In the genomic region with DNA sequence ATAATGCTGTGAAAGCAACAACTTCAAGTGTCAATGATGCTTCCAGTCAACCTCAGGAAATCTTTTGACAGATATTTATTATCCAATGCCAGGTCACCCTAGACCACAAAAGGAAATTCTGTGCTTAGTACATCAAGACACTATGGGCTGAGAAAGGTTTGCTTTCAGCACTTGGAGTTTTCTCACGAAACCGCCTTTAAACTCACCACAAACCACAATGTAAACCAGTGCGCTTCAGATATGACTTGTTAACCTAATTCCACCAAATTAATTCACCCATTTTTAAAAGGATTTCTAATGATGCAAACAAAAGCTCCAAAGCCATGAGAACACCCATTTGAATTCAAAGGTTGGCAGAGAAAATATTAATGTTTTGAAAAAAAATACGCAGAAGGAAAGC, we compare ENCODE assay signal across 11 cellular contexts.
DNase-seq lines count a peak whose midpoint lies in the region; ATAC-seq and TF ChIP-seq lines count a peak whose summit lies in the region.
"Had no signal": no experiment of that assay in that cellular context is flagged by ENCODE, and none has a peak within 500 bp of the region (broad histone marks: within the 10 kb centered on the region; RNA-seq: fewer than 3 reads in every experiment).

No MANE protein-coding gene starts in this region.

- no peaks in the 10 kb centered on the region for H3K9me3 ChIP-seq in A673 (ENCODE audit: low read depth, low read length, poor library complexity, severe bottlenecking)
- no peaks in the 10 kb centered on the region for H3K9me3 ChIP-seq in SK-N-MC (ENCODE audit: low read depth, low read length)
- H3K9me3 ChIP-seq: vagina had no signal

- no peaks in the 10 kb centered on the region for H3K27me3 Mint-ChIP-seq in progenitor cell of endocrine pancreas

- H3K4me1 ChIP-seq in A673 (ENCODE audit: insufficient read depth, low read length, poor library complexity, severe bottlenecking), result peaks cover 11% of the 10 kb centered on the region
- H3K4me1 ChIP-seq: vagina had no signal

- no peaks in the 10 kb centered on the region for H3K9me3 Mint-ChIP-seq in progenitor cell of endocrine pancreas (ENCODE audit: low read depth)

- peak; percentile 9 for DNase-seq in A673 (ENCODE audit: low spot score)
- DNase-seq in SK-N-MC (ENCODE audit: low read depth, low spot score), result no peak
- DNase-seq in cerebellar cortex (ENCODE audit: low spot score), result no peak
- DNase-seq in progenitor cell of endocrine pancreas (ENCODE audit: low spot score, unreplicated experiment), result no peak
- no peak for DNase-seq in RWPE1 (ENCODE audit: low spot score)
- DNase-seq: activated T-cell treated with anti-CD3 and anti-CD28 coated beads, Interleukin-2, amount 50 U/mL, for 1 hour; dermis blood vessel endothelial cell had no signal

- no peaks in the 10 kb centered on the region for H3K36me3 Mint-ChIP-seq in progenitor cell of endocrine pancreas (ENCODE audit: insufficient read depth)

- H3K27me3 ChIP-seq in A673 (replicated peaks; ENCODE audit: insufficient read depth, low read depth, low read length, poor library complexity), result no peaks in the 10 kb centered on the region
- H3K27me3 ChIP-seq: vagina had no signal

- H3K27ac ChIP-seq in A673 (ENCODE audit: low read depth, low read length, poor library complexity, severe bottlenecking), result no peak overlapping the region
- no peak overlapping the region for H3K27ac ChIP-seq in SK-N-MC
- no peak overlapping the region for H3K27ac ChIP-seq in RWPE1
- H3K27ac ChIP-seq: vagina had no signal

- H3K4me3 Mint-ChIP-seq in progenitor cell of endocrine pancreas (ENCODE audit: low read depth), result no peak overlapping the region

- H3K27ac Mint-ChIP-seq in progenitor cell of endocrine pancreas, result no peak overlapping the region

- H3K4me3 ChIP-seq in A673 (ENCODE audit: low read depth, low read length, poor library complexity, severe bottlenecking) (no peak overlapping the region), SK-N-MC (peak overlapping the region; percentile 36; the same call in 1 of the 2 replicates)
- H3K4me3 ChIP-seq: vagina had no signal

- POLR2A ChIA-PET in A673 (lab: Charles Lee; ENCODE audit: low non-redundant PET) (no interaction called here), RWPE1 (lab: Yijun Ruan, JAX; ENCODE audit: low non-redundant PET) (no interaction called here)

- TF ChIP-seq CTCF in A673 (conservative IDR thresholded peaks at IDR 0.05; ENCODE audit: low read depth, low read length) (no peak), progenitor cell of endocrine pancreas (IDR thresholded peaks at IDR 0.05; ENCODE audit: unreplicated experiment) (no peak), RWPE1 (conservative IDR thresholded peaks at IDR 0.05; ENCODE audit: low read depth) (no peak)

- CTCF ChIA-PET in A673 (lab: Charles Lee) (no interaction called here), RWPE1 (lab: Yijun Ruan, JAX) (no interaction called here)

- H3K9ac ChIP-seq in SK-N-MC (ENCODE audit: insufficient read length), result no peak overlapping the region

- peaks cover 32% of the 10 kb centered on the region for H3K4me1 Mint-ChIP-seq in progenitor cell of endocrine pancreas (ENCODE audit: low read depth)

- H3K36me3 ChIP-seq in A673 (ENCODE audit: insufficient read depth, low read length, poor library complexity, severe bottlenecking) (no peaks in the 10 kb centered on the region), SK-N-MC (ENCODE audit: insufficient read depth, low read length) (no peaks in the 10 kb centered on the region)
- H3K36me3 ChIP-seq: vagina had no signal

- intact Hi-C loops in A673 (cut with micrococcal nuclease; ENCODE audit: unreplicated experiment), result loop anchor here (10.0 kb wide), 1 partner anchor 63 kb away; no protein-coding TSS in a partner anchor

- no TSS peak for BruUV-seq in A673 (replicated peaks; lab: Mats Ljungman, UMichigan)

- ATAC-seq in GM19395 (IDR thresholded peaks at IDR 0.05; ENCODE audit: unreplicated experiment) (peak; percentile 82), HG03103 (IDR thresholded peaks at IDR 0.05; ENCODE audit: low read depth, unreplicated experiment) (peak; percentile 69), esophagus mucosa (no peak)
